ENCODE assay signal across 8 cellular contexts in genomic region chr20:33443006-33443511, GRCh38. TPM values are rescaled to one million over a fixed set of nuclear protein-coding genes. Genes with fewer than 3 reads are reported as not detected.
A peak's percentile ranks its signal among the peaks of the same experiment; 100 is the strongest.
DNase-seq lines count a peak whose midpoint lies in the region; ATAC-seq and TF ChIP-seq lines count a peak whose summit lies in the region.

No MANE protein-coding gene starts in this region.

- H3K36me3 ChIP-seq in MG63 (no peaks in the 10 kb centered on the region), iPS-18a (ENCODE audit: control insufficient read depth, low read depth, low read length) (no peaks in the 10 kb centered on the region), smooth muscle cell (ENCODE audit: low read depth) (no peaks in the 10 kb centered on the region)

- H3K27ac ChIP-seq in angular gyrus (ENCODE audit: low read depth, low read length), result peak overlapping the region; percentile 60
- H3K27ac ChIP-seq in iPS-18a (ENCODE audit: low read length), result no peak overlapping the region
- H3K27ac ChIP-seq in smooth muscle cell (ENCODE audit: low read depth), result no peak overlapping the region

- no peak overlapping the region for H3K9ac ChIP-seq in iPS-18a (ENCODE audit: low read length)
- no peak overlapping the region for H3K9ac ChIP-seq in smooth muscle cell (ENCODE audit: low read depth)

- H3K4me3 ChIP-seq in MG63, result peak overlapping the region; percentile 53
- peak overlapping the region; percentile 74 for H3K4me3 ChIP-seq in iPS-18a (ENCODE audit: low read length)
- H3K4me3 ChIP-seq in smooth muscle cell, result peak overlapping the region; percentile 95

- no peak for TF ChIP-seq CTCF in smooth muscle cell (IDR thresholded peaks at IDR 0.05; ENCODE audit: borderline replicate concordance, insufficient read depth, poor library complexity, severe bottlenecking)

- DNase-seq in stimulated activated CD4-positive, alpha-beta T cell treated with anti-CD3 and anti-CD28 coated beads, Interleukin-15, amount 100 ng/mL, for 24 hours, result peak; percentile 42
- DNase-seq in stimulated activated CD4-positive, alpha-beta T cell treated with anti-CD3 and anti-CD28 coated beads, Interleukin-1b, Interleukin-23, amount 100 ng/mL, for 48 hours, result no peak
- no peak for DNase-seq in MG63
- no peak for DNase-seq in smooth muscle cell (lab: John Stamatoyannopoulos, UW; ENCODE audit: unreplicated experiment)
- DNase-seq in NCI-H524 treated with DMSO at 0.1 percent for 48 hours (lab: John Stamatoyannopoulos, UW), result no peak

- no peaks in the 10 kb centered on the region for H4K20me1 ChIP-seq in smooth muscle cell (ENCODE audit: low read depth)

- no peak for ATAC-seq in HG03469 (IDR thresholded peaks at IDR 0.05; ENCODE audit: unreplicated experiment)

- H3F3A ChIP-seq in smooth muscle cell (ENCODE audit: low read depth), result no peaks in the 10 kb centered on the region

- H3K4me1 ChIP-seq in iPS-18a (ENCODE audit: control insufficient read depth, low read depth, low read length) (peaks cover 7% of the 10 kb centered on the region), smooth muscle cell (ENCODE audit: low read depth) (no peaks in the 10 kb centered on the region)

- peak overlapping the region; percentile 97 for H3K4me2 ChIP-seq in smooth muscle cell

- peaks cover 7% of the 10 kb centered on the region for H3K79me2 ChIP-seq in smooth muscle cell (ENCODE audit: low read depth)

- peak overlapping the region; percentile 61 for H2AFZ ChIP-seq in smooth muscle cell (ENCODE audit: low read depth)

- H3K9me3 ChIP-seq in MG63 (no peaks in the 10 kb centered on the region), iPS-18a (ENCODE audit: control insufficient read depth, low read depth, low read length) (no peaks in the 10 kb centered on the region), smooth muscle cell (replicated peaks; ENCODE audit: low read depth) (no peaks in the 10 kb centered on the region)

- H3K27me3 ChIP-seq in MG63, result no peaks in the 10 kb centered on the region
- peaks cover 24% of the 10 kb centered on the region for H3K27me3 ChIP-seq in iPS-18a (ENCODE audit: control insufficient read depth, insufficient read depth, low read length)
- H3K27me3 ChIP-seq in smooth muscle cell (ENCODE audit: low read depth), result no peaks in the 10 kb centered on the region

- WGBS in smooth muscle cell (ENCODE audit: low lambda C conversion rate), result 4% methylated on average over 30 of the region's 45 CpGs

RNA-seq across cellular contexts. Expression of gene SNTA1, which starts 0.5 kb away (rescaled TPM):
- 14.0 and 15.7 TPM in 2 replicates for total RNA-seq in MG63 (2014; rRNA removed; shearing (Covaris generic); ENCODE audit: low replicate concordance)
- total RNA-seq in smooth muscle cell, result 39.2 and 49.5 TPM in 2 replicates
- 51.8 and 58.2 TPM in 2 replicates for polyA plus RNA-seq in smooth muscle cell

RNA-seq across cellular contexts. Expression of gene CDK5RAP1, which starts 41.7 kb away (rescaled TPM):
- total RNA-seq in MG63 (2014; rRNA removed; shearing (Covaris generic); ENCODE audit: low replicate concordance), result 25.2 and 52.2 TPM in 2 replicates
- 29.5 and 30.3 TPM in 2 replicates for total RNA-seq in smooth muscle cell
- 54.7 and 65.9 TPM in 2 replicates for polyA plus RNA-seq in smooth muscle cell

RNA-seq across cellular contexts. Expression of gene CBFA2T2, which starts 46.8 kb away (rescaled TPM):
- total RNA-seq in MG63 (2014; rRNA removed; shearing (Covaris generic); ENCODE audit: low replicate concordance), result 7.2 and 7.5 TPM in 2 replicates
- 40.3 and 41.6 TPM in 2 replicates for total RNA-seq in smooth muscle cell
- polyA plus RNA-seq in smooth muscle cell, result 18.2 and 25.1 TPM in 2 replicates
